8 cellular contexts compared by ENCODE assay signal in the genomic region with DNA sequence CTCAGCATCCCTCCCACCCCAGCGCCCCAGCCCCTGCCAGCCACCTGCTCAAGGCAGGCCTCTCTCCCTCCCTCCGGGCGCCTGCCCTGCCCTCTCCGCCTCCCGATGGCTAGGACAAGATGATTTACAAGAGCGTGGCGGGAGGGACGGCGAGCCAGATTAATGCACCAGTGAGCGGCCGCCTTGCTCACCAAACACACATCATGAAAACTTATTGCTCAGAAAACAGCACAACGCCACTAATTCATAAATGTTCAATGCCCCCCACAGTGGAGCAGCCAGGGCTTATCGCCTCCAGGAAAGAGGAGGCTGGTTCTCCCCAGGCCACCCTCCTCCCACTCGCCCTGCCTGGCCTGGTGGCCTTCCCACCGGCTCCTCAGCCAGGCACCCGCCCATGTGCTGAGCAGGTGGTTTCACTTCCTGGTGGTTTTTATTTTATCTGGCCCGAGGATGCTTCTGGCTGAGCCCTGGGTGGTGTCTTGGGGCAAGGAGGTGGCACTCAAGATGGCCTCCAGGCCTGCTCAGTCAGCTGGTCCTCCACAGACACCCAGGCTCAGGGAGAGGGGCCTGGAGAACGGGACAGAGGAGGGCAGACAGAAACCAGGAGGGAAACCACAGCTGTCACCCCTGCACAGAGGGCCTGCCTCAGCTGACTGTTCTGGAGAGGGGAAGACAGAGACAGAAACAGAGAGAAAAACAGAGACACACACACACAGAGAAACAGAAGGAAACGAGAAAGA.
A peak's percentile ranks its signal among the peaks of the same experiment; 100 is the strongest.
DNase-seq lines count a peak whose midpoint lies in the region; ATAC-seq, FAIRE-seq and TF ChIP-seq lines count a peak whose summit lies in the region.

No MANE protein-coding gene starts in this region.

- POLR2A ChIA-PET in H1 (lab: Charles Lee; ENCODE audit: partially characterized antibody) = no interaction called here

- H3K56ac ChIP-seq in H1 (replicated peaks; ENCODE audit: insufficient read length, low read depth, low read length) = no peak overlapping the region

- H2BK5ac ChIP-seq in H1 (ENCODE audit: low read depth, low read length) = no peak overlapping the region

- H2BK12ac ChIP-seq in H1 (ENCODE audit: low read depth, low read length) = no peak overlapping the region

- H3K23ac ChIP-seq in H1 (ENCODE audit: insufficient read length) = no peak overlapping the region

- no peak for TF ChIP-seq POLR2A in H1 (IDR thresholded peaks at IDR 0.05; ENCODE audit: control extremely low read depth in 1 of 2, low read depth in 2 of 2, low read length in 2 of 2)

- no peak overlapping the region for H2BK15ac ChIP-seq in H1 (ENCODE audit: low read length)

- ATAC-seq in GM18907 (IDR thresholded peaks at IDR 0.05; ENCODE audit: unreplicated experiment) = peak; percentile 45

- no peak for TF ChIP-seq EP300 in H1 (IDR thresholded peaks at IDR 0.05; ENCODE audit: borderline replicate concordance in 1 of 2, low read depth in 2 of 2, low read length in 2 of 2)

- no peak overlapping the region for H3K4ac ChIP-seq in H1 (replicated peaks; ENCODE audit: insufficient read length, low read depth, low read length)

- no peak overlapping the region for H3K4me3 ChIP-seq in BE2C (ENCODE audit: low read depth, low read length)
- H3K4me3 ChIP-seq in H1 (ENCODE audit: extremely low read depth in 1 of 4, insufficient read depth in 2 of 4, low read depth in 3 of 4, low read length in 4 of 4) = no peak overlapping the region

- no peaks in the 10 kb centered on the region for H3K79me2 ChIP-seq in H1 (ENCODE audit: control insufficient read depth in 1 of 2, insufficient read depth in 2 of 2, low read length in 2 of 2)

- H4K5ac ChIP-seq in H1 (ENCODE audit: insufficient read length, low read depth, low read length) = no peak overlapping the region

- no peak overlapping the region for H3K18ac ChIP-seq in H1 (ENCODE audit: extremely low read depth, low read length)

- no peak overlapping the region for H3K4me2 ChIP-seq in H1 (ENCODE audit: insufficient read depth in 1 of 2, low read depth in 2 of 2, low read length in 2 of 2)

- TF ChIP-seq CTCF in BE2C (IDR thresholded peaks at IDR 0.05; ENCODE audit: low read depth, low read length) = no peak
- no peak for TF ChIP-seq CTCF in H1 (IDR thresholded peaks at IDR 0.05; ENCODE audit: control extremely low read depth in 1 of 3, insufficient read depth in 1 of 3, low read depth in 1 of 3, low read length in 3 of 3)

- H2AK5ac ChIP-seq in H1 (ENCODE audit: low read depth, low read length) = no peak overlapping the region

- no peaks in the 10 kb centered on the region for H4K20me1 ChIP-seq in H1 (replicated peaks in 1 of 2; ENCODE audit: control insufficient read depth in 1 of 2, insufficient read depth in 2 of 2, low read length in 2 of 2)

- no peak overlapping the region for H3K9ac ChIP-seq in H1 (replicated peaks in 1 of 4; ENCODE audit: extremely low read depth in 1 of 4, low read depth in 3 of 4, low read length in 3 of 4)

- TF ChIP-seq RAD21 in H1 (IDR thresholded peaks at IDR 0.05 in 1 of 2, conservative IDR thresholded peaks at IDR 0.05 in 1 of 2; ENCODE audit: low read depth in 2 of 2, low read length in 2 of 2) = no peak

- DNase-seq in BE2C (peak; percentile 57), H1 (ENCODE audit: low read depth in 1 of 2, low spot score in 2 of 2) (no peak), NCI-H1436 treated with DMSO at 0.1 percent for 48 hours (lab: John Stamatoyannopoulos, UW) (no peak), NCI-H446 treated with DMSO at 0.1 percent for 48 hours (lab: John Stamatoyannopoulos, UW) (no peak), HPDE6-E6E7 (ENCODE audit: extremely low spot score) (no peak), NCI-H1694 treated with DMSO at 0.1 percent for 48 hours (lab: John Stamatoyannopoulos, UW) (no peak)

- FAIRE-seq in H1 (lab: Jason Lieb, UNC) = no peak

- H3K27ac ChIP-seq in KOPT-K1 (ENCODE audit: low read depth, low read length, poor library complexity, severe bottlenecking) (peak overlapping the region; percentile 61), H1 (ENCODE audit: low read depth, low read length) (no peak overlapping the region)

- WGBS in H1 (ENCODE audit: extremely low coverage in 1 of 2, insufficient coverage in 1 of 2, insufficient read length in 1 of 2, insufficient replicate concordance in 2 of 2, low coverage in 1 of 2, low lambda C conversion rate in 2 of 2, missing lambda C conversion rate in 1 of 2), 2 experiments = 91% methylated on average over 17 of the region's 19 CpGs; no CpG with 5 or more reads in 1 of the 2 experiments

- no peak overlapping the region for H2AFZ ChIP-seq in H1 (ENCODE audit: low read length)

- no peak overlapping the region for H3K14ac ChIP-seq in H1 (ENCODE audit: insufficient read length)

- no peak overlapping the region for H4K91ac ChIP-seq in H1 (replicated peaks; ENCODE audit: insufficient read length, low read length)

- no peak overlapping the region for H2BK120ac ChIP-seq in H1 (replicated peaks; ENCODE audit: low read depth, low read length)

- H3K9me3 ChIP-seq in BE2C = no peaks in the 10 kb centered on the region
- H3K9me3 ChIP-seq in KOPT-K1 (ENCODE audit: insufficient read depth, low read length, poor library complexity, severe bottlenecking) = no peaks in the 10 kb centered on the region
- no peaks in the 10 kb centered on the region for H3K9me3 ChIP-seq in H1 (ENCODE audit: insufficient read depth in 2 of 2, low read depth in 1 of 2, low read length in 1 of 2)

- no peaks in the 10 kb centered on the region for H3K27me3 ChIP-seq in BE2C
- no peaks in the 10 kb centered on the region for H3K27me3 ChIP-seq in H1 (replicated peaks in 1 of 4; ENCODE audit: control insufficient read depth in 3 of 4, extremely low read depth in 1 of 4, insufficient read depth in 3 of 4, low read length in 3 of 4)

- H3K23me2 ChIP-seq in H1 (ENCODE audit: low read depth, low read length) = no peaks in the 10 kb centered on the region; the same call in 1 of the 2 replicates

- H2BK20ac ChIP-seq in H1 (ENCODE audit: low read length) = no peak overlapping the region

- H3K36me3 ChIP-seq in BE2C = no peaks in the 10 kb centered on the region
- H3K36me3 ChIP-seq in KOPT-K1 (ENCODE audit: insufficient read depth, low read length) = no peaks in the 10 kb centered on the region
- no peaks in the 10 kb centered on the region for H3K36me3 ChIP-seq in H1 (ENCODE audit: control insufficient read depth in 2 of 4, insufficient read depth in 4 of 4, low read length in 3 of 4)

- CTCF ChIA-PET in H1 (lab: Charles Lee; ENCODE audit: partially characterized antibody) = interaction anchor here (1.1 to 9.8 kb wide), 4 partner anchors 9 to 90 kb away, joined by 3 to 81 read pairs (median 8); no protein-coding TSS in a partner anchor

- no peaks in the 10 kb centered on the region for H3K79me1 ChIP-seq in H1 (ENCODE audit: low read depth, low read length)

- H4K8ac ChIP-seq in H1 (ENCODE audit: extremely low read depth, insufficient read depth, low read length) = peak overlapping the region; percentile 2; the same call in 1 of the 2 replicates

- H3K4me1 ChIP-seq in BE2C (peaks cover under 1% of the 10 kb centered on the region; the same call in 1 of the 2 replicates), H1 (replicated peaks in 1 of 4; ENCODE audit: control insufficient read depth in 3 of 4, insufficient read depth in 4 of 4, low read length in 3 of 4) (no peaks in the 10 kb centered on the region)

TF ChIP-seq in H1, 55 proteins besides CTCF, POLR2A, EP300 and RAD21:
- TF ChIP-seq MAX (IDR thresholded peaks at IDR 0.05) (peak; percentile 42; the same call in 1 of the 2 replicates), SP4 (IDR thresholded peaks at IDR 0.05; ENCODE audit: low read length) (no peak)
